In the genomic region with DNA sequence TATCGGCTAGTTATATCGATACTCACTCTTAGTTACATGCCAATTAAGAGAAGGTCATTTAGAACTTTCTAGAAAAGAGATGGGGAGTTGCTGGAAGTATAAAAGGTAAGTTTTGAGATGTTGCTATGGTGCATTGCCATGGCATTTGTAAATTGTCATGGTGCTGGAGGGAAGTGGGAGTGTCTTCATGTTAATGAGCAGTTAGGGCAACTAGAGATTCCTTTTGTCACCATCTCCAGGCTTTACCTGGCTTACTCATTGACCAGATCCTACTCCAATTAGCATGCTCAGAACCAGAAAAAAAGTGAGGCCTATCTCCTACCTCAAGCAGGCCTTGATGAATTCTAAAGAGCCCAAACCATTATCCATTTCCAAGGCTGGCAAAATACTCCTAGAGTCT, we compare ENCODE assay signal across 24 cellular contexts.
"Had no signal": no experiment of that assay in that cellular context is flagged by ENCODE, and none has a peak within 500 bp of the region (broad histone marks: within the 10 kb centered on the region; RNA-seq: fewer than 3 reads in every experiment).

No MANE protein-coding gene starts in this region.

- ATAC-seq: esophagus mucosa, gastrocnemius medialis, left cardiac atrium, left lung, natural killer cell, pancreas, right lobe of liver had no signal

- H3K4me1 ChIP-seq: colonic mucosa, left lung, pancreas, right lobe of liver, stomach, thyroid gland had no signal

- H3K27me3 ChIP-seq: colonic mucosa, gastrocnemius medialis, left lung, pancreas, stomach, thyroid gland had no signal

- H3K27ac ChIP-seq: colonic mucosa, epithelial cell of prostate, left lung, pancreas, right lobe of liver, stomach, thyroid gland had no signal

- H3K9me3 Mint-ChIP-seq: dendritic cell treated with granulocyte-macrophage colony-stimulating factor and Interleukin-4, amounts not matched to agents 40 ng/mL and 50 ng/mL, for 4 days; endodermal cell had no signal

- H3K27me3 Mint-ChIP-seq: dendritic cell treated with granulocyte-macrophage colony-stimulating factor and Interleukin-4, amounts not matched to agents 40 ng/mL and 50 ng/mL, for 4 days had no signal

- H3K27ac Mint-ChIP-seq: dendritic cell treated with granulocyte-macrophage colony-stimulating factor and Interleukin-4, amounts not matched to agents 40 ng/mL and 50 ng/mL, for 4 days; endodermal cell; natural killer cell had no signal

- DNase-seq: colonic mucosa; effector CD8-positive, alpha-beta T cell; endodermal cell; foreskin fibroblast; gastrocnemius medialis; head of caudate nucleus; kidney; left cardiac atrium; left lung; natural killer cell; occipital lobe; pancreas; right lobe of liver; small intestine; stimulated activated CD4-positive, alpha-beta T cell treated with anti-CD3 and anti-CD28 coated beads, Interleukin-15, amount 100 ng/mL, for 24 hours; stimulated activated CD4-positive, alpha-beta T cell treated with anti-CD3 and anti-CD28 coated beads, Interleukin-4, amount 100 ng/mL, for 1 hour; stimulated activated CD8-positive, alpha-beta memory T cell treated with anti-CD3 and anti-CD28 coated beads, Interleukin-4, amount 100 ng/mL, for 48 hours; stimulated activated naive CD4-positive, alpha-beta T cell; stomach; thyroid gland; trophoblast cell had no signal

- H3K36me3 Mint-ChIP-seq: natural killer cell had no signal

- H3K4me3 Mint-ChIP-seq: dendritic cell treated with granulocyte-macrophage colony-stimulating factor and Interleukin-4, amounts not matched to agents 40 ng/mL and 50 ng/mL, for 4 days; endodermal cell; natural killer cell had no signal

- H3K4me3 ChIP-seq: colonic mucosa, gastrocnemius medialis, left lung, pancreas, right lobe of liver, stomach, thyroid gland had no signal

- H3K9me3 ChIP-seq: colonic mucosa, gastrocnemius medialis, left lung, pancreas, right lobe of liver, stomach, thyroid gland had no signal

- H3K4me1 Mint-ChIP-seq: endodermal cell, natural killer cell had no signal

- H3K36me3 ChIP-seq: colonic mucosa, gastrocnemius medialis, left lung, pancreas, right lobe of liver, stomach, thyroid gland had no signal
